Comparison of ENCODE assay signal across 1 cellular context in the genomic region with DNA sequence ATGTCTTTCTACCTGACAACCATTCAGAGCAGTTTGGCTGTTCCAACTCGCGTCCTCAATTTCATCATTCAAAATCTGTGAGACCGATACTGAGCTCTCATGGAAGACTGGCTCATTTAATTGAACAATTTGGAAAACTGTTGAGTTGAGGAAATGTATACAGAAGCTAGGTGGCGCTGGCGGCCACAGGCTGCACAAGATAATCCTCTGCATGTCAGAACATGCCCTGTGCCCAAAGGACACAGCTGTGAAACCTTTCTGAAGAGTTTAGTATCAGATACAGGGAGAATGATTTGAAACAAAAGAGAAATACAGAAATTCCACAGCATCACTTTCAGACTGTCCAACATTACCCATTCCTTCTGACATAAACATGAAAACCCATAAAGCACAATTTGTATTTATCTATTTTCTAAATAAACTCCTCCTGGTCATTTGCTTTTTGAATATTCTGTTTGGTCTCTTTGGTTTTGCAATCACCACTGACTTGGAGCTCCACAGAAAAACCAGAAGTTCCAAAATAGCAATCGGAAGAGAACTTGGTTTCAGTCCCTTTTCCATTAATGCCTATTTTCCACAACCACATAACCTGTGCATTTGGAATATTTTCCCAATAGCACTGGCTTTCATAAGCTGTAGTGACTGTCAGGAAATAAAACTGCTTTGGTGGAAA.
TF ChIP-seq lines count a peak whose summit lies in the region.

No MANE protein-coding gene starts in this region.

TF ChIP-seq in HEK293, 187 proteins besides CTCF, POLR2A, EP300 and RAD21 (continued from another document and continues in another):
- TF ChIP-seq PRDM10 (tag by site-specific recombination; IDR thresholded peaks at IDR 0.05) = peak; percentile 50
- no peak for TF ChIP-seq ZNF792 (tag by site-specific recombination; IDR thresholded peaks at IDR 0.05)
- TF ChIP-seq ZNF404 (tag by site-specific recombination; IDR thresholded peaks at IDR 0.05) = no peak
- TF ChIP-seq SP7 (tag by site-specific recombination; IDR thresholded peaks at IDR 0.05) = peak; percentile 38; the same call in 1 of the 2 replicates
- no peak for TF ChIP-seq ZNF571 (tag by site-specific recombination; IDR thresholded peaks at IDR 0.05)
- TF ChIP-seq HIC1 (tag by site-specific recombination; IDR thresholded peaks at IDR 0.05) = 0 out of 2 replicates have a peak, but pooled peaks have one; percentile 33
- TF ChIP-seq ZNF350 (tag by site-specific recombination; IDR thresholded peaks at IDR 0.05) = no peak
- TF ChIP-seq ZNF449 (tag by site-specific recombination; IDR thresholded peaks at IDR 0.05) = 0 out of 2 replicates have a peak, but pooled peaks have one; percentile 15
- no peak for TF ChIP-seq PRDM2 (tag by site-specific recombination; IDR thresholded peaks at IDR 0.05; ENCODE audit: borderline replicate concordance)
- peak; percentile 19; the same call in 1 of the 2 replicates for TF ChIP-seq ZNF629 (tag by site-specific recombination; IDR thresholded peaks at IDR 0.05)
- no peak for TF ChIP-seq ZFP3 (tag by site-specific recombination; IDR thresholded peaks at IDR 0.05; ENCODE audit: low read depth)
- TF ChIP-seq ZNF548 (tag by site-specific recombination; IDR thresholded peaks at IDR 0.05) = no peak
- TF ChIP-seq YY1 (tag by site-specific recombination; IDR thresholded peaks at IDR 0.05) = peak; percentile 26; the same call in 1 of the 2 replicates
- TF ChIP-seq ZEB2 (tag by site-specific recombination; IDR thresholded peaks at IDR 0.05) = peak; percentile 45; the same call in 1 of the 2 replicates
- TF ChIP-seq ZFP69B (tag by site-specific recombination; IDR thresholded peaks at IDR 0.05) = no peak
- peak; percentile 66; the same call in 1 of the 2 replicates for TF ChIP-seq ZNF518A (tag by site-specific recombination; conservative IDR thresholded peaks at IDR 0.05; ENCODE audit: low read depth)
- no peak for TF ChIP-seq ZNF132 (tag by site-specific recombination; IDR thresholded peaks at IDR 0.05; ENCODE audit: borderline replicate concordance)
- no peak for TF ChIP-seq ZNF24 (tag by site-specific recombination; IDR thresholded peaks at IDR 0.05)
- peak; percentile 59; the same call in 1 of the 2 replicates for TF ChIP-seq ZBTB17 (tag by site-specific recombination; IDR thresholded peaks at IDR 0.05)
- peak; percentile 20; the same call in 1 of the 2 replicates for TF ChIP-seq OVOL3 (tag by site-specific recombination; IDR thresholded peaks at IDR 0.05)
- TF ChIP-seq ZBTB7A (tag by site-specific recombination; IDR thresholded peaks at IDR 0.05; ENCODE audit: low read depth) = no peak
- TF ChIP-seq ZBTB8A (tag by site-specific recombination; IDR thresholded peaks at IDR 0.05) = peak; percentile 30; the same call in 1 of the 2 replicates
- TF ChIP-seq ZNF701 (tag by site-specific recombination; IDR thresholded peaks at IDR 0.05) = no peak
- TF ChIP-seq ZNF324 (tag by site-specific recombination; IDR thresholded peaks at IDR 0.05) = peak; percentile 55; the same call in 1 of the 2 replicates
- 0 out of 2 replicates have a peak, but pooled peaks have one; percentile 47 for TF ChIP-seq ZNF580 (tag by site-specific recombination; IDR thresholded peaks at IDR 0.05)
- TF ChIP-seq ZNF366 (tag by site-specific recombination; conservative IDR thresholded peaks at IDR 0.05) = peak; percentile 33; the same call in 1 of the 2 replicates
- TF ChIP-seq IKZF3 (tag by site-specific recombination; IDR thresholded peaks at IDR 0.05) = peak; percentile 73
- TF ChIP-seq ZFP37 (tag by site-specific recombination; IDR thresholded peaks at IDR 0.05) = no peak
- no peak for TF ChIP-seq ZNF76 (tag by site-specific recombination; IDR thresholded peaks at IDR 0.05; ENCODE audit: borderline replicate concordance, low read depth)
- peak; percentile 45; the same call in 1 of the 2 replicates for TF ChIP-seq MZF1 (tag by site-specific recombination; IDR thresholded peaks at IDR 0.05; ENCODE audit: borderline replicate concordance)
- no peak for TF ChIP-seq EGR2 (tag by site-specific recombination; IDR thresholded peaks at IDR 0.05; ENCODE audit: low read depth)
- peak; percentile 36; the same call in 1 of the 2 replicates for TF ChIP-seq ZSCAN30 (tag by site-specific recombination; IDR thresholded peaks at IDR 0.05)
- peak; percentile 96 for TF ChIP-seq TRIM28 (IDR thresholded peaks at IDR 0.05; ENCODE audit: borderline replicate concordance, low read length)
- peak; percentile 91 for TF ChIP-seq ZNF664 (tag by site-specific recombination; IDR thresholded peaks at IDR 0.05)
- no peak for TF ChIP-seq ZNF624 (tag by site-specific recombination; IDR thresholded peaks at IDR 0.05)
- TF ChIP-seq ZNF610 (tag by site-specific recombination; IDR thresholded peaks at IDR 0.05; ENCODE audit: borderline replicate concordance) = 0 out of 2 replicates have a peak, but pooled peaks have one; percentile 36
